In genomic region chr2:128160616-128161275, GRCh38 we compare ENCODE assay signal across 24 cellular contexts.
"Had no signal": no experiment of that assay in that cellular context is flagged by ENCODE, and none has a peak within 500 bp of the region (broad histone marks: within the 10 kb centered on the region; RNA-seq: fewer than 3 reads in every experiment).

No MANE protein-coding gene starts in this region.

- H3K36me3 ChIP-seq: breast epithelium had no signal

- H3K27ac Mint-ChIP-seq: activated naive CD4-positive, alpha-beta T cell treated with anti-CD3 and anti-CD28 coated beads for 36 hours; activated naive CD8-positive, alpha-beta T cell treated with anti-CD3 and anti-CD28 coated beads, Interleukin-2, amount 10 ng/mL, durations not matched to agents 7 days and 5 days; activated T-cell treated with anti-CD3 and anti-CD28 coated beads, Interleukin-2, amount 50 U/mL, for 24 hours; activated T-helper 17 cell treated with anti-CD3 and anti-CD28 coated beads, Interleukin-2, amount 50 U/mL, for 72 hours; stimulated activated naive B cell treated with anti-CD40 and anti-IgM and Interleukin-4, amounts not matched to agents 10 μg/mL and 1 μg/mL and 100 μg/mL, for 72 hours; type B pancreatic cell had no signal

- H3K4me1 Mint-ChIP-seq: activated naive CD8-positive, alpha-beta T cell treated with anti-CD3 and anti-CD28 coated beads, Interleukin-2, amount 10 ng/mL, durations not matched to agents 7 days and 5 days; stimulated activated naive B cell treated with anti-CD40 and anti-IgM and Interleukin-4, amounts not matched to agents 10 μg/mL and 1 μg/mL and 100 μg/mL, for 72 hours had no signal

- H3K4me3 ChIP-seq: breast epithelium, coronary artery, gastroesophageal sphincter, left ventricle myocardium inferior, pancreas, sigmoid colon, smooth muscle cell, vagina had no signal

- DNase-seq: activated CD4-positive, alpha-beta T cell treated with anti-CD3 and anti-CD28 coated beads for 1 hour; activated CD4-positive, alpha-beta T cell treated with anti-CD3 and anti-CD28 coated beads, Interleukin-2, amount 50 U/mL, for 1 hour; activated CD8-positive, alpha-beta memory T cell treated with anti-CD3 and anti-CD28 coated beads for 24 hours; activated CD8-positive, alpha-beta memory T cell treated with anti-CD3 and anti-CD28 coated beads, Interleukin-2, amount 50 U/mL, for 4 hours; activated naive CD4-positive, alpha-beta T cell treated with anti-CD3 and anti-CD28 coated beads for 36 hours; activated naive CD8-positive, alpha-beta T cell treated with anti-CD3 and anti-CD28 coated beads, Interleukin-2, amount 10 ng/mL, durations not matched to agents 7 days and 5 days; activated T-cell treated with anti-CD3 and anti-CD28 coated beads, Interleukin-2, amount 50 U/mL, for 24 hours; amniotic stem cell; head of caudate nucleus; hypothalamus; left ventricle myocardium inferior; naive thymus-derived CD8-positive, alpha-beta T cell; pancreas; sigmoid colon; stimulated activated CD4-positive, alpha-beta T cell treated with anti-CD3 and anti-CD28 coated beads, Interleukin-15, amount 100 ng/mL, for 24 hours; stimulated activated naive B cell treated with anti-CD40 and anti-IgM and Interleukin-4, amounts not matched to agents 10 μg/mL and 1 μg/mL and 100 μg/mL, for 72 hours had no signal

- H3K9me3 ChIP-seq: breast epithelium, gastroesophageal sphincter, left ventricle myocardium inferior, pancreas, sigmoid colon, vagina had no signal

- H3K27ac ChIP-seq: breast epithelium, coronary artery, gastroesophageal sphincter, left ventricle myocardium inferior, pancreas, sigmoid colon, vagina had no signal

- H3K27me3 Mint-ChIP-seq: activated naive CD8-positive, alpha-beta T cell treated with anti-CD3 and anti-CD28 coated beads, Interleukin-2, amount 10 ng/mL, durations not matched to agents 7 days and 5 days; activated T-cell treated with anti-CD3 and anti-CD28 coated beads, Interleukin-2, amount 50 U/mL, for 24 hours; activated T-helper 17 cell treated with anti-CD3 and anti-CD28 coated beads, Interleukin-2, amount 50 U/mL, for 72 hours; central memory CD8-positive, alpha-beta T cell; naive thymus-derived CD8-positive, alpha-beta T cell; stimulated activated naive B cell treated with anti-CD40 and anti-IgM and Interleukin-4, amounts not matched to agents 10 μg/mL and 1 μg/mL and 100 μg/mL, for 72 hours; type B pancreatic cell had no signal

- ATAC-seq: activated T-helper 17 cell treated with anti-CD3 and anti-CD28 coated beads, Interleukin-2, amount 50 U/mL, for 72 hours; gastroesophageal sphincter; naive thymus-derived CD8-positive, alpha-beta T cell; stimulated activated naive B cell treated with anti-CD40 and anti-IgM and Interleukin-4, amounts not matched to agents 10 μg/mL and 1 μg/mL and 100 μg/mL, for 72 hours had no signal

- H3K9me3 Mint-ChIP-seq: activated naive CD4-positive, alpha-beta T cell treated with anti-CD3 and anti-CD28 coated beads for 36 hours; activated naive CD8-positive, alpha-beta T cell treated with anti-CD3 and anti-CD28 coated beads, Interleukin-2, amount 10 ng/mL, durations not matched to agents 7 days and 5 days; activated T-cell treated with anti-CD3 and anti-CD28 coated beads, Interleukin-2, amount 50 U/mL, for 24 hours; activated T-helper 17 cell treated with anti-CD3 and anti-CD28 coated beads, Interleukin-2, amount 50 U/mL, for 72 hours; central memory CD8-positive, alpha-beta T cell; naive thymus-derived CD8-positive, alpha-beta T cell; stimulated activated naive B cell treated with anti-CD40 and anti-IgM and Interleukin-4, amounts not matched to agents 10 μg/mL and 1 μg/mL and 100 μg/mL, for 72 hours; type B pancreatic cell had no signal

- H3K4me3 Mint-ChIP-seq: activated naive CD4-positive, alpha-beta T cell treated with anti-CD3 and anti-CD28 coated beads for 36 hours; activated naive CD8-positive, alpha-beta T cell treated with anti-CD3 and anti-CD28 coated beads, Interleukin-2, amount 10 ng/mL, durations not matched to agents 7 days and 5 days; activated T-cell treated with anti-CD3 and anti-CD28 coated beads, Interleukin-2, amount 50 U/mL, for 24 hours; activated T-helper 17 cell treated with anti-CD3 and anti-CD28 coated beads, Interleukin-2, amount 50 U/mL, for 72 hours; central memory CD8-positive, alpha-beta T cell; naive thymus-derived CD8-positive, alpha-beta T cell; stimulated activated naive B cell treated with anti-CD40 and anti-IgM and Interleukin-4, amounts not matched to agents 10 μg/mL and 1 μg/mL and 100 μg/mL, for 72 hours; type B pancreatic cell had no signal

- H3K27me3 ChIP-seq: breast epithelium, gastroesophageal sphincter, pancreas, sigmoid colon, vagina had no signal
